In genomic region chr16:88453217-88453531, GRCh38 we compare ENCODE assay signal across 8 cellular contexts. TPM values are rescaled to one million over a fixed set of nuclear protein-coding genes. Genes with fewer than 3 reads are reported as not detected.
DNase-seq lines count a peak whose midpoint lies in the region; ATAC-seq and TF ChIP-seq lines count a peak whose summit lies in the region.

TSS of gene ZFPM1 (plus strand) at chr16:88453280. CDS start at chr16:88453639, 359 bp downstream.

- peak within 1 kb of the TSS; percentile 93 to 98 (median 96) for H3K4me3 Mint-ChIP-seq in CD4-positive, CD25-positive, alpha-beta regulatory T cell

- H3K4me2 ChIP-seq in neural cell (ENCODE audit: low read length) = no peak within 1 kb of the TSS

- H4K20me1 ChIP-seq in neural cell (ENCODE audit: insufficient read depth) = no peaks in the 10 kb centered on the region

- H3K9ac ChIP-seq in HUES48 (ENCODE audit: low read depth, low read length) = no peak within 1 kb of the TSS
- H3K9ac ChIP-seq in neural cell (ENCODE audit: low read length) = peak within 1 kb of the TSS; percentile 48

- H2AFZ ChIP-seq in neural cell (ENCODE audit: low read depth, low read length) = peak within 1 kb of the TSS; percentile 30

- H3K27me3 ChIP-seq in CD4-positive, CD25-positive, alpha-beta regulatory T cell (ENCODE audit: control insufficient read depth, insufficient read depth, low read length) = no peaks in the 10 kb centered on the region
- peaks cover 67% of the 10 kb centered on the region for H3K27me3 ChIP-seq in HUES48 (ENCODE audit: control insufficient read depth, insufficient read depth, low read length)
- H3K27me3 ChIP-seq in neural cell (ENCODE audit: insufficient read depth, low read depth, low read length) = peaks cover 22% of the 10 kb centered on the region

- H3K9me3 Mint-ChIP-seq in CD4-positive, CD25-positive, alpha-beta regulatory T cell = no peaks in the 10 kb centered on the region

- peak within 1 kb of the TSS; percentile 65 for H3K4me3 ChIP-seq in CD4-positive, CD25-positive, alpha-beta regulatory T cell (ENCODE audit: low read depth, low read length)
- H3K4me3 ChIP-seq in HUES48 (ENCODE audit: low read depth, low read length) (peak within 1 kb of the TSS; percentile 77), neural cell (ENCODE audit: low read length) (peak within 1 kb of the TSS; percentile 67)

- peaks cover 6% of the 10 kb centered on the region for H3K27me3 Mint-ChIP-seq in CD4-positive, CD25-positive, alpha-beta regulatory T cell

- no peaks in the 10 kb centered on the region for H3K36me3 ChIP-seq in CD4-positive, CD25-positive, alpha-beta regulatory T cell (ENCODE audit: control insufficient read depth, insufficient read depth, low read length)
- no peaks in the 10 kb centered on the region for H3K36me3 ChIP-seq in HUES48 (ENCODE audit: control insufficient read depth, insufficient read depth, low read length)
- H3K36me3 ChIP-seq in neural cell (ENCODE audit: insufficient read depth, low read length) = no peaks in the 10 kb centered on the region

- TF ChIP-seq CTCF in neural cell (IDR thresholded peaks at IDR 0.05; ENCODE audit: poor library complexity, severe bottlenecking) (no peak), GM20000 (IDR thresholded peaks at IDR 0.05; ENCODE audit: extremely low read depth, missing control alignments) (no peak)

- TF ChIP-seq EP300 in neural cell (conservative IDR thresholded peaks at IDR 0.05; ENCODE audit: poor library complexity, severe bottlenecking) = no peak

- H3K79me2 ChIP-seq in neural cell (replicated peaks; ENCODE audit: insufficient read depth, low read length) = no peaks in the 10 kb centered on the region

- no peaks in the 10 kb centered on the region for H3K9me3 ChIP-seq in CD4-positive, CD25-positive, alpha-beta regulatory T cell (ENCODE audit: control insufficient read depth in 2 of 2, low read length in 2 of 2)
- H3K9me3 ChIP-seq in HUES48 (ENCODE audit: control insufficient read depth, insufficient read depth, low read length) = no peaks in the 10 kb centered on the region
- no peaks in the 10 kb centered on the region for H3K9me3 ChIP-seq in neural cell (ENCODE audit: low read length)

- ATAC-seq in CD4-positive, CD25-positive, alpha-beta regulatory T cell (ENCODE audit: low read depth in 2 of 2) = no peak
- ATAC-seq in GM18870 (IDR thresholded peaks at IDR 0.05; ENCODE audit: unreplicated experiment) = no peak

- peak within 1 kb of the TSS; percentile 80 to 94 (median 86) for H3K27ac Mint-ChIP-seq in CD4-positive, CD25-positive, alpha-beta regulatory T cell

- no peaks in the 10 kb centered on the region for H3K9me2 ChIP-seq in neural cell (ENCODE audit: insufficient read depth, low read length)

- peak within 1 kb of the TSS; percentile 77 for H3K27ac ChIP-seq in CD4-positive, CD25-positive, alpha-beta regulatory T cell (ENCODE audit: insufficient read depth, low read length, poor library complexity, severe bottlenecking)
- peak within 1 kb of the TSS; percentile 55 for H3K27ac ChIP-seq in HUES48 (ENCODE audit: low read depth, low read length)
- H3K27ac ChIP-seq in cingulate gyrus (ENCODE audit: low read depth, low read length) = peak within 1 kb of the TSS; percentile 39
- no peak within 1 kb of the TSS for H3K27ac ChIP-seq in neural cell (ENCODE audit: low read length)

- peaks cover 42% of the 10 kb centered on the region for H3K4me1 ChIP-seq in CD4-positive, CD25-positive, alpha-beta regulatory T cell (ENCODE audit: control insufficient read depth, insufficient read depth, low read length, poor library complexity, severe bottlenecking)
- peaks cover 12% of the 10 kb centered on the region for H3K4me1 ChIP-seq in HUES48 (ENCODE audit: control insufficient read depth, insufficient read depth, low read length)

- no peak for TF ChIP-seq RAD21 in neural cell (conservative IDR thresholded peaks at IDR 0.05)

- DNase-seq in CD4-positive, CD25-positive, alpha-beta regulatory T cell = no peak
- DNase-seq in GM20000 (ENCODE audit: low spot score) (no peak), retina (no peak), NCI-H1694 treated with DMSO at 0.1 percent for 48 hours (lab: John Stamatoyannopoulos, UW) (no peak)

- peaks cover 2 to 30% (median 17%) of the 10 kb centered on the region in 4 donors for H3K4me1 Mint-ChIP-seq in CD4-positive, CD25-positive, alpha-beta regulatory T cell

- no peaks in the 10 kb centered on the region for H3F3A ChIP-seq in neural cell (ENCODE audit: insufficient read depth, low read length, poor library complexity, severe bottlenecking)

- no peaks in the 10 kb centered on the region for H3K36me3 Mint-ChIP-seq in CD4-positive, CD25-positive, alpha-beta regulatory T cell

TF ChIP-seq in neural cell, 6 proteins besides CTCF, POLR2A, EP300 and RAD21:
- TF ChIP-seq MXI1 (conservative IDR thresholded peaks at IDR 0.05; ENCODE audit: poor library complexity, severe bottlenecking) (no peak), TAF1 (IDR thresholded peaks at IDR 0.05; ENCODE audit: low read depth) (no peak), EZH2 (IDR thresholded peaks at IDR 0.05; ENCODE audit: borderline replicate concordance, insufficient read depth, low read length, poor library complexity, severe bottlenecking) (no peak)
- TF ChIP-seq, protein P1, sequence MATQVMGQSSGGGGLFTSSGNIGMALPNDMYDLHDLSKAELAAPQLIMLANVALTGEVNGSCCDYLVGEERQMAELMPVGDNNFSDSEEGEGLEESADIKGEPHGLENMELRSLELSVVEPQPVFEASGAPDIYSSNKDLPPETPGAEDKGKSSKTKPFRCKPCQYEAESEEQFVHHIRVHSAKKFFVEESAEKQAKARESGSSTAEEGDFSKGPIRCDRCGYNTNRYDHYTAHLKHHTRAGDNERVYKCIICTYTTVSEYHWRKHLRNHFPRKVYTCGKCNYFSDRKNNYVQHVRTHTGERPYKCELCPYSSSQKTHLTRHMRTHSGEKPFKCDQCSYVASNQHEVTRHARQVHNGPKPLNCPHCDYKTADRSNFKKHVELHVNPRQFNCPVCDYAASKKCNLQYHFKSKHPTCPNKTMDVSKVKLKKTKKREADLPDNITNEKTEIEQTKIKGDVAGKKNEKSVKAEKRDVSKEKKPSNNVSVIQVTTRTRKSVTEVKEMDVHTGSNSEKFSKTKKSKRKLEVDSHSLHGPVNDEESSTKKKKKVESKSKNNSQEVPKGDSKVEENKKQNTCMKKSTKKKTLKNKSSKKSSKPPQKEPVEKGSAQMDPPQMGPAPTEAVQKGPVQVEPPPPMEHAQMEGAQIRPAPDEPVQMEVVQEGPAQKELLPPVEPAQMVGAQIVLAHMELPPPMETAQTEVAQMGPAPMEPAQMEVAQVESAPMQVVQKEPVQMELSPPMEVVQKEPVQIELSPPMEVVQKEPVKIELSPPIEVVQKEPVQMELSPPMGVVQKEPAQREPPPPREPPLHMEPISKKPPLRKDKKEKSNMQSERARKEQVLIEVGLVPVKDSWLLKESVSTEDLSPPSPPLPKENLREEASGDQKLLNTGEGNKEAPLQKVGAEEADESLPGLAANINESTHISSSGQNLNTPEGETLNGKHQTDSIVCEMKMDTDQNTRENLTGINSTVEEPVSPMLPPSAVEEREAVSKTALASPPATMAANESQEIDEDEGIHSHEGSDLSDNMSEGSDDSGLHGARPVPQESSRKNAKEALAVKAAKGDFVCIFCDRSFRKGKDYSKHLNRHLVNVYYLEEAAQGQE (IDR thresholded peaks at IDR 0.05; ENCODE audit: borderline replicate concordance) = no peak

RNA-seq across cellular contexts. Expression of gene ZFPM1, which starts in this region (rescaled TPM):
- 30.2 TPM for total RNA-seq in CD4-positive, CD25-positive, alpha-beta regulatory T cell
- polyA plus RNA-seq in CD4-positive, CD25-positive, alpha-beta regulatory T cell = under 1 TPM; 0.07 to 0.41 (median 0.13) TPM
- polyA plus RNA-seq in neural cell = 0.41 and 0.60 TPM in 2 replicates
- 2.1 and 2.2 TPM in 2 replicates for polyA minus RNA-seq in neural cell
